11 cellular contexts compared by ENCODE assay signal in genomic region chr4:183657564-183657963, GRCh38. TPM values are rescaled to one million over a fixed set of nuclear protein-coding genes. Genes with fewer than 3 reads are reported as not detected.
DNase-seq lines count a peak whose midpoint lies in the region; ATAC-seq, FAIRE-seq and TF ChIP-seq lines count a peak whose summit lies in the region.
"Had no signal": no experiment of that assay in that cellular context is flagged by ENCODE, and none has a peak within 500 bp of the region (broad histone marks: within the 10 kb centered on the region; RNA-seq: fewer than 3 reads in every experiment).

No MANE protein-coding gene starts in this region.

- TF ChIP-seq RAD21 in A549 (conservative IDR thresholded peaks at IDR 0.05 in 1 of 2, IDR thresholded peaks at IDR 0.05 in 1 of 2) = no peak

- POLR2A ChIA-PET in A549 (lab: Yijun Ruan, JAX) = no interaction called here

- TF ChIP-seq EP300 in A549 (IDR thresholded peaks at IDR 0.05) = no peak

- H3K4me1 Mint-ChIP-seq in activated T-helper 1 cell treated with anti-CD3 and anti-CD28 coated beads, Interleukin-12 subunit alpha, Interleukin-12 subunit beta, Interleukin-2, Interleukin-4 antibody, amounts not matched to agents 30 ng/mL and 10 ng/mL and 1 ng/mL, durations not matched to agents 14 hours and 24 hours and 36 hours (ENCODE audit: low read depth) = peaks cover 32% of the 10 kb centered on the region

- TF ChIP-seq POLR2A in A549 (IDR thresholded peaks at IDR 0.05; ENCODE audit: low read length) (no peak), GM12891 (IDR thresholded peaks at IDR 0.05; ENCODE audit: low read depth, low read length) (no peak)

- no peaks in the 10 kb centered on the region for H3K9me3 ChIP-seq in A549

- TF ChIP-seq CTCF in A549 (IDR thresholded peaks at IDR 0.05) = no peak

- H3K9me3 Mint-ChIP-seq in activated T-helper 1 cell treated with anti-CD3 and anti-CD28 coated beads, Interleukin-12 subunit alpha, Interleukin-12 subunit beta, Interleukin-2, Interleukin-4 antibody, amounts not matched to agents 30 ng/mL and 10 ng/mL and 1 ng/mL, durations not matched to agents 14 hours and 24 hours and 36 hours = no peaks in the 10 kb centered on the region
- H3K9me3 Mint-ChIP-seq: dendritic cell treated with granulocyte-macrophage colony-stimulating factor and Interleukin-4, amounts not matched to agents 40 ng/mL and 50 ng/mL, for 4 days had no signal

- ATAC-seq in A549 = no peak
- ATAC-seq in HG03196 (IDR thresholded peaks at IDR 0.05; ENCODE audit: unreplicated experiment) = no peak

- H3K36me3 Mint-ChIP-seq in activated T-helper 1 cell treated with anti-CD3 and anti-CD28 coated beads, Interleukin-12 subunit alpha, Interleukin-12 subunit beta, Interleukin-2, Interleukin-4 antibody, amounts not matched to agents 30 ng/mL and 10 ng/mL and 1 ng/mL, durations not matched to agents 14 hours and 24 hours and 36 hours (ENCODE audit: low read depth) = peaks cover 23% of the 10 kb centered on the region

- peak overlapping the region; percentile 77 for H3K4me3 ChIP-seq in A549

- peak overlapping the region; percentile 90 for H3K4me2 ChIP-seq in A549

- FAIRE-seq in A549 (lab: Jason Lieb, UNC) (no peak), GM12891 (lab: Jason Lieb, UNC) (no peak), urothelium cell line (lab: Jason Lieb, UNC) (no peak)

- CTCF ChIA-PET in A549 (lab: Yijun Ruan, JAX) = interaction anchor here (0.8 kb wide), 1 partner anchor 12 kb away, joined by 3 read pairs; no protein-coding TSS in a partner anchor

- H3K27ac ChIP-seq in A549 (peak overlapping the region in 1 of 2 experiments; percentile 96; a peak in 2 of 6 replicates), substantia nigra (ENCODE audit: low read depth, low read length, poor library complexity, severe bottlenecking) (no peak overlapping the region)

- H3K27me3 Mint-ChIP-seq in activated T-helper 1 cell treated with anti-CD3 and anti-CD28 coated beads, Interleukin-12 subunit alpha, Interleukin-12 subunit beta, Interleukin-2, Interleukin-4 antibody, amounts not matched to agents 30 ng/mL and 10 ng/mL and 1 ng/mL, durations not matched to agents 14 hours and 24 hours and 36 hours (ENCODE audit: insufficient read depth) = no peaks in the 10 kb centered on the region
- H3K27me3 Mint-ChIP-seq: dendritic cell treated with granulocyte-macrophage colony-stimulating factor and Interleukin-4, amounts not matched to agents 40 ng/mL and 50 ng/mL, for 4 days had no signal

- DNase-seq in A549 (ENCODE audit: low read depth in 1 of 2, low spot score in 1 of 2) (no peak), GM12891 (ENCODE audit: insufficient read length, low spot score) (no peak), kidney tubule cell (ENCODE audit: low spot score) (peak; percentile 5), urothelium cell line (ENCODE audit: low spot score) (no peak), H4 (ENCODE audit: low spot score) (no peak), substantia nigra (lab: John Stamatoyannopoulos, UW) (no peak)
- DNase-seq in activated T-helper 1 cell treated with anti-CD3 and anti-CD28 coated beads, Interleukin-12 subunit alpha, Interleukin-12 subunit beta, Interleukin-2, Interleukin-4 antibody, amounts not matched to agents 30 ng/mL and 10 ng/mL and 1 ng/mL, durations not matched to agents 14 hours and 24 hours and 36 hours (ENCODE audit: low spot score) = no peak
- DNase-seq: GDM1, RPMI8226 had no signal

- intact Hi-C loops in activated T-helper 1 cell treated with anti-CD3 and anti-CD28 coated beads, Interleukin-12 subunit alpha, Interleukin-12 subunit beta, Interleukin-2, Interleukin-4 antibody, amounts not matched to agents 30 ng/mL and 10 ng/mL and 1 ng/mL, durations not matched to agents 14 hours and 24 hours and 36 hours (cut with micrococcal nuclease) = loop anchor here (5.0 to 10.0 kb wide), 5 partner anchors 183 to 990 kb away; partner anchors contain the start of genes CASP3, DCTD and PRIMPOL

- H3K4me3 Mint-ChIP-seq in activated T-helper 1 cell treated with anti-CD3 and anti-CD28 coated beads, Interleukin-12 subunit alpha, Interleukin-12 subunit beta, Interleukin-2, Interleukin-4 antibody, amounts not matched to agents 30 ng/mL and 10 ng/mL and 1 ng/mL, durations not matched to agents 14 hours and 24 hours and 36 hours = peak overlapping the region; percentile 100

- peaks cover 16% of the 10 kb centered on the region; the same call in 2 of the 3 replicates for H3K4me1 ChIP-seq in A549

- peak overlapping the region; percentile 96 for H3K27ac Mint-ChIP-seq in activated T-helper 1 cell treated with anti-CD3 and anti-CD28 coated beads, Interleukin-12 subunit alpha, Interleukin-12 subunit beta, Interleukin-2, Interleukin-4 antibody, amounts not matched to agents 30 ng/mL and 10 ng/mL and 1 ng/mL, durations not matched to agents 14 hours and 24 hours and 36 hours

- 91% methylated on average over 3 of the region's 3 CpGs for WGBS in A549 (ENCODE audit: missing lambda C conversion rate)

TF ChIP-seq in A549, 52 proteins besides CTCF, POLR2A, EP300 and RAD21:
- TF ChIP-seq ZSCAN20 (CRISPR knock-in tag; IDR thresholded peaks at IDR 0.05) (no peak), TFCP2L1 (CRISPR knock-in tag; IDR thresholded peaks at IDR 0.05) (no peak), CHD2 (IDR thresholded peaks at IDR 0.05; ENCODE audit: low read length, partially characterized antibody) (no peak), FOXS1 (CRISPR knock-in tag; IDR thresholded peaks at IDR 0.05) (no peak), JUN (IDR thresholded peaks at IDR 0.05) (no peak), NFE2L2 (conservative IDR thresholded peaks at IDR 0.05; ENCODE audit: low read length) (no peak), HOXA7 (CRISPR knock-in tag; IDR thresholded peaks at IDR 0.05) (no peak)

TF ChIP-seq in GM12891, 5 proteins besides CTCF, POLR2A, EP300 and RAD21:
- TF ChIP-seq SPI1 (IDR thresholded peaks at IDR 0.05; ENCODE audit: low read depth, low read length) = peak; percentile 51; the same call in 1 of the 2 replicates
- no peak for TF ChIP-seq PAX5 (IDR thresholded peaks at IDR 0.05; ENCODE audit: insufficient read depth, low read length, severe bottlenecking)
TF ChIP-seq in GM12891: peak in this region for 1.

RNA-seq across cellular contexts. Expression of gene RWDD4, which starts 1.4 kb away (rescaled TPM):
- polyA plus RNA-seq in A549 (2011; rRNA removed) (14.8 and 20.4 TPM in 2 replicates), A549 (2017; fragmentation: RNase III; extraction: RNeasy Plus Mini Kit Qiagen cat#74134 plus additional on column Dnase treatment) (18.7 to 20.1 TPM (median 20.1 TPM) in 3 replicates)
- polyA plus RNA-seq in A549 (2012; cell fraction: cytosol; rRNA removed) = 6.3 and 7.6 TPM in 2 replicates
- 2.7 and 2.8 TPM in 2 replicates for polyA plus RNA-seq in A549 (2012; cell fraction: nucleus; rRNA removed)
- polyA minus RNA-seq in A549 (2011; rRNA and poly(A)+ RNA removed) = 0.99 and 1.5 TPM in 2 replicates
- polyA plus RNA-seq in GM12891 (2012; ENCODE audit: low read depth, missing spikeins) = 9.0 TPM
- 23.9 and 24.2 TPM in 2 replicates for total RNA-seq in activated T-helper 1 cell treated with anti-CD3 and anti-CD28 coated beads, Interleukin-12 subunit alpha, Interleukin-12 subunit beta, Interleukin-2, Interleukin-4 antibody, amounts not matched to agents 30 ng/mL and 10 ng/mL and 1 ng/mL, durations not matched to agents 14 hours and 24 hours and 36 hours
- 21.4 and 32.3 TPM in 2 replicates for total RNA-seq in H4 (2014; rRNA removed; shearing (Covaris generic))

RNA-seq across cellular contexts. Expression of gene TRAPPC11, which starts 1.5 kb away (rescaled TPM):
- polyA plus RNA-seq in A549 (2011; rRNA removed) = 39.8 and 44.0 TPM in 2 replicates
- 8.1 and 8.4 TPM in 2 replicates for polyA plus RNA-seq in A549 (2012; cell fraction: cytosol; rRNA removed)
- polyA plus RNA-seq in A549 (2012; cell fraction: nucleus; rRNA removed) = 8.2 and 12.8 TPM in 2 replicates
- 10.8 to 12.4 TPM (median 11.4 TPM) in 3 replicates for polyA plus RNA-seq in A549 (2017; fragmentation: RNase III; extraction: RNeasy Plus Mini Kit Qiagen cat#74134 plus additional on column Dnase treatment)
- polyA minus RNA-seq in A549 (2011; rRNA and poly(A)+ RNA removed) = 19.5 TPM in 2 replicates
- 11.0 TPM for polyA plus RNA-seq in GM12891 (2012; ENCODE audit: low read depth, missing spikeins)
- 23.0 and 33.7 TPM in 2 replicates for total RNA-seq in activated T-helper 1 cell treated with anti-CD3 and anti-CD28 coated beads, Interleukin-12 subunit alpha, Interleukin-12 subunit beta, Interleukin-2, Interleukin-4 antibody, amounts not matched to agents 30 ng/mL and 10 ng/mL and 1 ng/mL, durations not matched to agents 14 hours and 24 hours and 36 hours
- total RNA-seq in H4 (2014; rRNA removed; shearing (Covaris generic)) = 21.3 and 48.7 TPM in 2 replicates
